8 cellular contexts compared by ENCODE assay signal in genomic region chr17:39401412-39402278, GRCh38. TPM values are rescaled to one million over a fixed set of nuclear protein-coding genes. Genes with fewer than 3 reads are reported as not detected.
DNase-seq lines count a peak whose midpoint lies in the region; ATAC-seq and TF ChIP-seq lines count a peak whose summit lies in the region.

Gene FBXL20 (minus strand): TSS chr17:39401626. CDS start chr17:39401402, 224 bp downstream.

- H3K36me3 ChIP-seq in colonic mucosa = no peaks in the 10 kb centered on the region

- peak; percentile 70 for ATAC-seq in HG03442 (IDR thresholded peaks at IDR 0.05; ENCODE audit: unreplicated experiment)

- no peaks in the 10 kb centered on the region for H3K9me3 ChIP-seq in colonic mucosa

- H3K27ac ChIP-seq in colonic mucosa (peak within 1 kb of the TSS; percentile 92), layer of hippocampus (ENCODE audit: low read depth, low read length) (peak within 1 kb of the TSS; percentile 83)

- intact Hi-C loops in colonic mucosa (cut with DNase I) = no loop called here

- DNase-seq in AML-193 (lab: John Stamatoyannopoulos, UW) = peak; percentile 78
- DNase-seq in GM19238 (ENCODE audit: insufficient read length, low spot score) = peak; percentile 94
- DNase-seq in NCI-H526 (lab: John Stamatoyannopoulos, UW) = peak; percentile 79 to 93
- peak; percentile 95 for DNase-seq in activated CD4-positive, alpha-beta T cell treated with anti-CD3 and anti-CD28 coated beads for 48 hours
- DNase-seq in colonic mucosa = peak; percentile 97
- peak; percentile 85 to 94 for DNase-seq in stimulated activated CD4-positive, alpha-beta T cell treated with anti-CD3 and anti-CD28 coated beads, Interleukin-1b, Interleukin-23, amount 100 ng/mL, for 1 hour (ENCODE audit: low read depth in 2 of 2)

- peaks cover 5% of the 10 kb centered on the region for H3K4me1 ChIP-seq in colonic mucosa

- peak within 1 kb of the TSS; percentile 99 for H3K4me3 ChIP-seq in colonic mucosa

- H3K27me3 ChIP-seq in colonic mucosa (no peaks in the 10 kb centered on the region), layer of hippocampus (ENCODE audit: control insufficient read depth, insufficient read depth, low read length) (no peaks in the 10 kb centered on the region)

- peak within 1 kb of the TSS; percentile 89 to 92 for H3K9ac ChIP-seq in colonic mucosa (ENCODE audit: low read depth in 2 of 2, low read length in 2 of 2)

- no peak for TF ChIP-seq CTCF in colonic mucosa (IDR thresholded peaks at IDR 0.05)

RNA-seq across cellular contexts. Expression of gene FBXL20, which starts in this region (rescaled TPM):
- 10 to 100 TPM; 12.5 to 22.2 TPM for total RNA-seq in colonic mucosa

Comparison
In these comparisons a context has a peak if more than half of its experiments do, and no peak if none do; other contexts are left out.
1. Peak in every context shown above with its lines: DNase-seq, ATAC-seq, H3K4me3 ChIP-seq and H3K27ac ChIP-seq.